In genomic region chr19:41896581-41896942, GRCh38 we compare ENCODE assay signal across 1 cellular context.
TF ChIP-seq lines count a peak whose summit lies in the region.

No MANE protein-coding gene starts in this region.

TF ChIP-seq in H1, 55 proteins besides CTCF, POLR2A, EP300 and RAD21:
- no peak for TF ChIP-seq TBP (IDR thresholded peaks at IDR 0.05; ENCODE audit: low read depth, low read length)
- TF ChIP-seq ATF3 (IDR thresholded peaks at IDR 0.05; ENCODE audit: insufficient read depth, low read depth, low read length) = no peak
- TF ChIP-seq EZH2 (IDR thresholded peaks at IDR 0.05; ENCODE audit: low read depth, low read length, severe bottlenecking) = no peak
- no peak for TF ChIP-seq POU5F1 (IDR thresholded peaks at IDR 0.05; ENCODE audit: low read depth, low read length)
- TF ChIP-seq NANOG (IDR thresholded peaks at IDR 0.05; ENCODE audit: insufficient read depth, low read depth, low read length, poor library complexity, severe bottlenecking) = no peak
- no peak for TF ChIP-seq TEAD4 (IDR thresholded peaks at IDR 0.05; ENCODE audit: low read depth, low read length)
- no peak for TF ChIP-seq GABPA (IDR thresholded peaks at IDR 0.05; ENCODE audit: borderline replicate concordance, insufficient read depth, low read length)
- no peak for TF ChIP-seq RFX5 (IDR thresholded peaks at IDR 0.05; ENCODE audit: borderline replicate concordance, low read depth, low read length)
- TF ChIP-seq HDAC2 (IDR thresholded peaks at IDR 0.05; ENCODE audit: borderline replicate concordance in 1 of 2, low read depth in 2 of 2, low read length in 2 of 2) = no peak
TF ChIP-seq in H1: peak in this region for 0.
